In genomic region chr4:145481942-145482208, GRCh38 we compare ENCODE assay signal across 8 cellular contexts. TPM values are rescaled to one million over a fixed set of nuclear protein-coding genes. Genes with fewer than 3 reads are reported as not detected.
A peak's percentile ranks its signal among the peaks of the same experiment; 100 is the strongest.
DNase-seq lines count a peak whose midpoint lies in the region; ATAC-seq and TF ChIP-seq lines count a peak whose summit lies in the region.

No MANE protein-coding gene starts in this region.

- H3K4me1 ChIP-seq in GM23338 (ENCODE audit: insufficient read depth) = peaks cover 24% of the 10 kb centered on the region
- peaks cover 12% of the 10 kb centered on the region for H3K4me1 ChIP-seq in SJSA1 (replicated peaks)
- no peaks in the 10 kb centered on the region for H3K4me1 ChIP-seq in right cardiac atrium (ENCODE audit: control insufficient read depth, insufficient read depth, low read length)
- peaks cover 0 to 74% (median 35%) of the 10 kb centered on the region in 6 donors for H3K4me1 ChIP-seq in spleen

- H3K79me2 ChIP-seq in GM23338 (replicated peaks; ENCODE audit: insufficient read depth) = peaks cover 43% of the 10 kb centered on the region

- ATAC-seq in GM23338 = no peak; the same call in 2 of the 3 replicates
- ATAC-seq in right cardiac atrium = peak; percentile 17 to 51
- ATAC-seq in HG02938 (IDR thresholded peaks at IDR 0.05; ENCODE audit: unreplicated experiment) = no peak
- ATAC-seq in GM19455 (IDR thresholded peaks at IDR 0.05; ENCODE audit: unreplicated experiment) = no peak

- peak overlapping the region; percentile 96; the same call in 1 of the 2 replicates for H2AFZ ChIP-seq in GM23338

- no peaks in the 10 kb centered on the region for H4K20me1 ChIP-seq in GM23338 (replicated peaks; ENCODE audit: insufficient read depth)

- no peak overlapping the region for H3K27ac ChIP-seq in GM23338 (ENCODE audit: low read depth)
- peak overlapping the region; percentile 93 for H3K27ac ChIP-seq in SJSA1
- H3K27ac ChIP-seq in right cardiac atrium (ENCODE audit: low read length) = peak overlapping the region; percentile 99
- H3K27ac ChIP-seq in spleen = peak overlapping the region; percentile 80 to 96 (median 94)

- TF ChIP-seq CTCF in GM23338 (conservative IDR thresholded peaks at IDR 0.05; ENCODE audit: low read depth in 2 of 2) = no peak
- TF ChIP-seq CTCF in spleen (IDR thresholded peaks at IDR 0.05 in 8 of 11, conservative IDR thresholded peaks at IDR 0.05 in 3 of 11) = no peak

- H3K36me3 ChIP-seq in GM23338 (ENCODE audit: insufficient read depth) (no peaks in the 10 kb centered on the region), SJSA1 (peaks cover 8% of the 10 kb centered on the region), spleen (no peaks in the 10 kb centered on the region)

- H3K9me3 ChIP-seq in SJSA1 (replicated peaks) (no peaks in the 10 kb centered on the region), right cardiac atrium (ENCODE audit: control insufficient read depth, low read length) (no peaks in the 10 kb centered on the region), spleen (no peaks in the 10 kb centered on the region)

- peak overlapping the region; percentile 91 for H3K4me2 ChIP-seq in GM23338

- no peak for DNase-seq in GM23338 (ENCODE audit: low spot score)
- no peak for DNase-seq in SJSA1 (ENCODE audit: low read depth in 1 of 2, low spot score in 2 of 2)
- no peak for DNase-seq in right cardiac atrium
- no peak for DNase-seq in spleen
- no peak for DNase-seq in LoVo (ENCODE audit: low spot score)
- no peak for DNase-seq in GF-D8 (lab: John Stamatoyannopoulos, UW)

- H3K27ac Mint-ChIP-seq in GM23338 = no peak overlapping the region

- peaks cover 9% of the 10 kb centered on the region for H3K27me3 ChIP-seq in GM23338 (ENCODE audit: insufficient read depth)
- no peaks in the 10 kb centered on the region for H3K27me3 ChIP-seq in SJSA1 (replicated peaks)
- no peaks in the 10 kb centered on the region for H3K27me3 ChIP-seq in right cardiac atrium (ENCODE audit: control insufficient read depth, insufficient read depth)
- peaks cover 0 to 88% (median 12%) of the 10 kb centered on the region in 7 donors for H3K27me3 ChIP-seq in spleen (replicated peaks in 1 of 7)

- no peaks in the 10 kb centered on the region; the same call in 1 of the 2 replicates for H3K9me2 ChIP-seq in GM23338 (ENCODE audit: insufficient read depth)

- intact Hi-C loops in right cardiac atrium (cut with DNase I) (loop anchor here in 2 of 4 donors (10.0 kb wide), 2 partner anchors 53 to 73 kb away; no protein-coding TSS in a partner anchor), spleen (cut with DNase I; ENCODE audit: low total_unique reads) (no loop called here)

- under 1% methylated on average over 42 of the region's 42 CpGs for WGBS in right cardiac atrium
- WGBS in spleen, 5 donors = 0 to 4% (median 1%) methylated on average over 11 to 42 of the region's 42 CpGs

- TF ChIP-seq POLR2A in spleen (IDR thresholded peaks at IDR 0.05) = no peak

- H3K9me3 Mint-ChIP-seq in GM23338 = no peaks in the 10 kb centered on the region; the same call in 1 of the 3 replicates

- no peak overlapping the region; the same call in 2 of the 3 replicates for H3K4me3 Mint-ChIP-seq in GM23338

- peak overlapping the region; percentile 94 for H3K4me3 ChIP-seq in GM23338
- peak overlapping the region; percentile 96 for H3K4me3 ChIP-seq in SJSA1
- H3K4me3 ChIP-seq in right cardiac atrium (ENCODE audit: low read length) = peak overlapping the region; percentile 85
- peak overlapping the region; percentile 61 to 87 (median 82) for H3K4me3 ChIP-seq in spleen

- H3F3A ChIP-seq in GM23338 (replicated peaks; ENCODE audit: low read depth) = no peaks in the 10 kb centered on the region

- H3K4me1 Mint-ChIP-seq in GM23338 = peaks cover 13% of the 10 kb centered on the region

- H3K36me3 Mint-ChIP-seq in GM23338 (ENCODE audit: low read depth) = no peaks in the 10 kb centered on the region; the same call in 2 of the 3 replicates

- peaks cover 3% of the 10 kb centered on the region for H3K27me3 Mint-ChIP-seq in GM23338 (ENCODE audit: insufficient read depth, low read depth, poor library complexity)

TF ChIP-seq in GM23338, 12 proteins besides CTCF, POLR2A, EP300 and RAD21:
- TF ChIP-seq POLR2AphosphoS5 (IDR thresholded peaks at IDR 0.05; ENCODE audit: low read depth) = peak; percentile 5; the same call in 1 of the 2 replicates
- no peak for TF ChIP-seq CREB1 (CRISPR knock-in tag; IDR thresholded peaks at IDR 0.05; ENCODE audit: low read depth)
TF ChIP-seq in GM23338: peak in this region for 1.

RNA-seq across cellular contexts. Expression of gene SMAD1, which starts 0.2 kb away (rescaled TPM):
- total RNA-seq in GM23338 (2014; rRNA removed; shearing (Covaris generic)) = 30.3 and 33.6 TPM in 2 replicates
- 19.8 and 21.1 TPM in 2 replicates for polyA plus RNA-seq in GM23338 (2016; fragmentation: Nextera tagmentation; extraction: Ambion mirVana)
- 13.4 and 16.7 TPM in 2 replicates for total RNA-seq in SJSA1 (2014; rRNA removed; shearing (Covaris generic))
- total RNA-seq in right cardiac atrium = 10 to 100 TPM in 1 of 4 donors, 1 to 10 TPM in 3; 8.3 to 12.0 (median 9.5) TPM
- 2.8 TPM for polyA plus RNA-seq in right cardiac atrium
- 10 to 100 TPM; 20.4 to 48.2 (median 32.0) TPM for total RNA-seq in spleen
- polyA plus RNA-seq in spleen = 1 to 10 TPM; 2.8 to 9.8 (median 3.5) TPM

Comparison
In these comparisons a context has a peak if more than half of its experiments do, and no peak if none do; other contexts are left out.
1. ATAC-seq: peak in right cardiac atrium (2 of 2); none in GM23338 (single experiment), HG02938 (single experiment) and GM19455 (single experiment).
2. Peak in every context shown above with its lines, with median percentiles within 50 percentile points of each other: H3K4me3 ChIP-seq.